9 cellular contexts compared by ENCODE assay signal in the genomic region with DNA sequence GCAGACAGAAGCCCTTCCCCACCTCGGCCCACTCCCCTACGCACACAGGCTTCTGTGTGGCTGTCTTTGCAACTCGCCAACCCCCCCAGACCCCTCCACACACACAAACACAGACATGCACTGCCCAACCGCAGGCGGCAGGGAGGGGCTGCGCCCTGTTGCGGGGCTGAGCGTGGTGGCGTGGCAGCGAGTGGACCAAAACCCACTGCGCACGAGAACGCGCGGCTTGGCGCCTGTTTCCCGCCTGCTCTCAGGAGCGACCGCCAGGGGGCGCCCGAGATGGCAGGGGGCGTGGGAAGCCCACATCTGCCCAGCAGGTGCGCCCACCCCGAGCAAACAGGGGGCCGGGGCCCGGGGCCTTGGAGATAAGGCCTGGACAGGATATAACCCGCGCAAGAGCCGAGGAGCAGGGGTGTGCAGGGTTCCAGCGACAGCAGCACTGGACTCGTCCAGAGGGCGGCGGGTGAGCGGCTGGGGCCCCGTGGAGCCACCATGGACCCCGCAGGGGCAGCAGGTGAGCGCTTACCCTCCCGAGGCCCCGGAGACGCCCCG. TPM values are rescaled to one million over a fixed set of nuclear protein-coding genes. Genes with fewer than 3 reads are reported as not detected.
DNase-seq lines count a peak whose midpoint lies in the region; ATAC-seq and TF ChIP-seq lines count a peak whose summit lies in the region.
"Had no signal": no experiment of that assay in that cellular context is flagged by ENCODE, and none has a peak within 500 bp of the region (broad histone marks: within the 10 kb centered on the region; RNA-seq: fewer than 3 reads in every experiment).

A gene with protein sequence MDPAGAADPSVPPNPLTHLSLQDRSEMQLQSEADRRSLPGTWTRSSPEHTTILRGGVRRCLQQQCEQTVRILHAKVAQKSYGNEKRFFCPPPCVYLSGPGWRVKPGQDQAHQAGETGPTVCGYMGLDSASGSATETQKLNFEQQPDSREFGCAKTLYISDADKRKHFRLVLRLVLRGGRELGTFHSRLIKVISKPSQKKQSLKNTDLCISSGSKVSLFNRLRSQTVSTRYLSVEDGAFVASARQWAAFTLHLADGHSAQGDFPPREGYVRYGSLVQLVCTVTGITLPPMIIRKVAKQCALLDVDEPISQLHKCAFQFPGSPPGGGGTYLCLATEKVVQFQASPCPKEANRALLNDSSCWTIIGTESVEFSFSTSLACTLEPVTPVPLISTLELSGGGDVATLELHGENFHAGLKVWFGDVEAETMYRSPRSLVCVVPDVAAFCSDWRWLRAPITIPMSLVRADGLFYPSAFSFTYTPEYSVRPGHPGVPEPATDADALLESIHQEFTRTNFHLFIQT (plus strand): TSS at position 410 of the 552 bp plus-strand sequence. CDS start 83 bp downstream, at position 493.

- H3K9me3 ChIP-seq in neutrophil, result no peaks in the 10 kb centered on the region

- peak; percentile 23 for DNase-seq in T-helper 2 cell treated with Interferon-gamma antibody and Interleukin-4, amounts not matched to agents 5 μg/mL and 100 μg/mL, for 36 hours (ENCODE audit: low spot score)
- DNase-seq in choroid plexus epithelial cell (ENCODE audit: low read depth), result no peak
- DNase-seq in C1 segment of cervical spinal cord (lab: John Stamatoyannopoulos, UW), result no peak
- DNase-seq in GOT3 (lab: John Stamatoyannopoulos, UW), result no peak
- no peak for DNase-seq in kidney tubule cell (ENCODE audit: low spot score)

- H3K4me1 ChIP-seq in neutrophil (ENCODE audit: control insufficient read depth in 1 of 2, insufficient read depth in 1 of 2, low read depth in 1 of 2, low read length in 1 of 2), result peaks cover 3 to 6% of the 10 kb centered on the region in 2 experiments

- H3K4me1 Mint-ChIP-seq in T-helper 2 cell treated with Interferon-gamma antibody and Interleukin-4, amounts not matched to agents 5 μg/mL and 100 μg/mL, for 36 hours (ENCODE audit: low read depth), result peaks cover 19% of the 10 kb centered on the region
- peaks cover 23% of the 10 kb centered on the region for H3K4me1 Mint-ChIP-seq in activated T-helper 17 cell treated with anti-CD3 and anti-CD28 coated beads, Interleukin-2, amount 50 U/mL, for 72 hours

- H3K36me3 ChIP-seq in neutrophil, result no peaks in the 10 kb centered on the region

- no peak within 1 kb of the TSS for H3K27ac ChIP-seq in neutrophil

- TF ChIP-seq CTCF in GM12872 (IDR thresholded peaks at IDR 0.05; ENCODE audit: insufficient read depth, low read depth, low read length) (peak; percentile 80), choroid plexus epithelial cell (conservative IDR thresholded peaks at IDR 0.05; ENCODE audit: low read depth, low read length) (peak; percentile 78), neutrophil (IDR thresholded peaks at IDR 0.05) (peak; percentile 61)

- H3K9me3 Mint-ChIP-seq in T-helper 2 cell treated with Interferon-gamma antibody and Interleukin-4, amounts not matched to agents 5 μg/mL and 100 μg/mL, for 36 hours, result no peaks in the 10 kb centered on the region
- no peaks in the 10 kb centered on the region for H3K9me3 Mint-ChIP-seq in activated T-helper 17 cell treated with anti-CD3 and anti-CD28 coated beads, Interleukin-2, amount 50 U/mL, for 72 hours
- H3K9me3 Mint-ChIP-seq: naive thymus-derived CD4-positive, alpha-beta T cell had no signal

- H3K27ac Mint-ChIP-seq in T-helper 2 cell treated with Interferon-gamma antibody and Interleukin-4, amounts not matched to agents 5 μg/mL and 100 μg/mL, for 36 hours, result no peak within 1 kb of the TSS
- H3K27ac Mint-ChIP-seq in activated T-helper 17 cell treated with anti-CD3 and anti-CD28 coated beads, Interleukin-2, amount 50 U/mL, for 72 hours, result no peak within 1 kb of the TSS

- H3K36me3 Mint-ChIP-seq in T-helper 2 cell treated with Interferon-gamma antibody and Interleukin-4, amounts not matched to agents 5 μg/mL and 100 μg/mL, for 36 hours (ENCODE audit: low read depth), result no peaks in the 10 kb centered on the region
- H3K36me3 Mint-ChIP-seq in activated T-helper 17 cell treated with anti-CD3 and anti-CD28 coated beads, Interleukin-2, amount 50 U/mL, for 72 hours (ENCODE audit: low read depth), result no peaks in the 10 kb centered on the region

- H3K4me3 Mint-ChIP-seq in T-helper 2 cell treated with Interferon-gamma antibody and Interleukin-4, amounts not matched to agents 5 μg/mL and 100 μg/mL, for 36 hours, result no peak within 1 kb of the TSS
- no peak within 1 kb of the TSS for H3K4me3 Mint-ChIP-seq in activated T-helper 17 cell treated with anti-CD3 and anti-CD28 coated beads, Interleukin-2, amount 50 U/mL, for 72 hours

- peaks cover 61% of the 10 kb centered on the region for H3K27me3 ChIP-seq in neutrophil

- H3K4me3 ChIP-seq in choroid plexus epithelial cell (ENCODE audit: low read depth, low read length) (no peak within 1 kb of the TSS), neutrophil (ENCODE audit: low read depth in 1 of 2, low read length in 1 of 2) (no peak within 1 kb of the TSS)

- peaks cover 22% of the 10 kb centered on the region for H3K27me3 Mint-ChIP-seq in T-helper 2 cell treated with Interferon-gamma antibody and Interleukin-4, amounts not matched to agents 5 μg/mL and 100 μg/mL, for 36 hours (ENCODE audit: low read depth)
- peaks cover 26% of the 10 kb centered on the region for H3K27me3 Mint-ChIP-seq in activated T-helper 17 cell treated with anti-CD3 and anti-CD28 coated beads, Interleukin-2, amount 50 U/mL, for 72 hours

- no peak for ATAC-seq in activated T-helper 17 cell treated with anti-CD3 and anti-CD28 coated beads, Interleukin-2, amount 50 U/mL, for 72 hours (replicated peaks)
- ATAC-seq: naive thymus-derived CD4-positive, alpha-beta T cell had no signal

RNA-seq across cellular contexts. Expression of the gene that starts here (rescaled TPM):
- not detected for total RNA-seq in activated T-helper 17 cell treated with anti-CD3 and anti-CD28 coated beads, Interleukin-2, amount 50 U/mL, for 72 hours
- total RNA-seq: naive thymus-derived CD4-positive, alpha-beta T cell had no signal
